Comparison of ENCODE assay signal across 18 cellular contexts in genomic region chr18:13390711-13391110, GRCh38.
"Had no signal": no experiment of that assay in that cellular context is flagged by ENCODE, and none has a peak within 500 bp of the region (broad histone marks: within the 10 kb centered on the region; RNA-seq: fewer than 3 reads in every experiment).

No MANE protein-coding gene starts in this region.

- H3K27ac ChIP-seq: brain microvascular endothelial cell, coronary artery, left ventricle myocardium inferior, thoracic aorta, upper lobe of left lung had no signal

- H3K9me3 ChIP-seq: left ventricle myocardium inferior, thoracic aorta, upper lobe of left lung had no signal

- ATAC-seq: activated CD4-positive, alpha-beta T cell treated with anti-CD3 and anti-CD28 coated beads for 36 hours; activated naive CD8-positive, alpha-beta T cell treated with anti-CD3 and anti-CD28 coated beads, Interleukin-2, amount 50 U/mL, for 24 hours; stimulated activated naive B cell treated with anti-CD40 and anti-IgM and Interleukin-4, amounts not matched to agents 10 μg/mL and 1 μg/mL and 100 μg/mL, for 72 hours; WTC11 had no signal

- H3K27me3 Mint-ChIP-seq: activated CD4-positive, alpha-beta T cell treated with anti-CD3 and anti-CD28 coated beads for 36 hours; activated naive CD8-positive, alpha-beta T cell treated with anti-CD3 and anti-CD28 coated beads, Interleukin-2, amount 50 U/mL, for 24 hours; central memory CD8-positive, alpha-beta T cell; stimulated activated naive B cell treated with anti-CD40 and anti-IgM and Interleukin-4, amounts not matched to agents 10 μg/mL and 1 μg/mL and 100 μg/mL, for 72 hours had no signal

- H3K27me3 ChIP-seq: brain microvascular endothelial cell, upper lobe of left lung had no signal

- H3K4me1 Mint-ChIP-seq: central memory CD8-positive, alpha-beta T cell; stimulated activated naive B cell treated with anti-CD40 and anti-IgM and Interleukin-4, amounts not matched to agents 10 μg/mL and 1 μg/mL and 100 μg/mL, for 72 hours; WTC11 had no signal

- H3K27ac Mint-ChIP-seq: activated CD4-positive, alpha-beta T cell treated with anti-CD3 and anti-CD28 coated beads for 36 hours; activated naive CD4-positive, alpha-beta T cell treated with anti-CD3 and anti-CD28 coated beads for 36 hours; activated naive CD8-positive, alpha-beta T cell treated with anti-CD3 and anti-CD28 coated beads, Interleukin-2, amount 50 U/mL, for 24 hours; nephron; T-helper 2 cell treated with Interferon-gamma antibody and Interleukin-4, amounts not matched to agents 5 μg/mL and 100 μg/mL, for 36 hours; WTC11 had no signal

- H3K9me3 Mint-ChIP-seq: activated naive CD4-positive, alpha-beta T cell treated with anti-CD3 and anti-CD28 coated beads for 36 hours; activated naive CD8-positive, alpha-beta T cell treated with anti-CD3 and anti-CD28 coated beads, Interleukin-2, amount 50 U/mL, for 24 hours; central memory CD8-positive, alpha-beta T cell; nephron; stimulated activated naive B cell treated with anti-CD40 and anti-IgM and Interleukin-4, amounts not matched to agents 10 μg/mL and 1 μg/mL and 100 μg/mL, for 72 hours; T-helper 2 cell treated with Interferon-gamma antibody and Interleukin-4, amounts not matched to agents 5 μg/mL and 100 μg/mL, for 36 hours; WTC11 had no signal

- H3K4me3 Mint-ChIP-seq: activated CD4-positive, alpha-beta T cell treated with anti-CD3 and anti-CD28 coated beads for 36 hours; activated naive CD4-positive, alpha-beta T cell treated with anti-CD3 and anti-CD28 coated beads for 36 hours; activated naive CD8-positive, alpha-beta T cell treated with anti-CD3 and anti-CD28 coated beads, Interleukin-2, amount 50 U/mL, for 24 hours; central memory CD8-positive, alpha-beta T cell; nephron; stimulated activated naive B cell treated with anti-CD40 and anti-IgM and Interleukin-4, amounts not matched to agents 10 μg/mL and 1 μg/mL and 100 μg/mL, for 72 hours; T-helper 2 cell treated with Interferon-gamma antibody and Interleukin-4, amounts not matched to agents 5 μg/mL and 100 μg/mL, for 36 hours; WTC11 had no signal

- H3K36me3 Mint-ChIP-seq: stimulated activated naive B cell treated with anti-CD40 and anti-IgM and Interleukin-4, amounts not matched to agents 10 μg/mL and 1 μg/mL and 100 μg/mL, for 72 hours; WTC11 had no signal

- DNase-seq: activated CD4-positive, alpha-beta T cell treated with anti-CD3 and anti-CD28 coated beads for 36 hours; activated CD4-positive, alpha-beta T cell treated with anti-CD3 and anti-CD28 coated beads, Interleukin-2, amount 50 U/mL, for 48 hours; activated naive CD4-positive, alpha-beta T cell treated with anti-CD3 and anti-CD28 coated beads for 36 hours; activated naive CD8-positive, alpha-beta T cell treated with anti-CD3 and anti-CD28 coated beads, Interleukin-2, amount 50 U/mL, for 24 hours; brain microvascular endothelial cell; foreskin melanocyte; glutamatergic neuron; left ventricle myocardium inferior; mammary epithelial cell; midbrain; stimulated activated naive B cell treated with anti-CD40 and anti-IgM and Interleukin-4, amounts not matched to agents 10 μg/mL and 1 μg/mL and 100 μg/mL, for 72 hours had no signal

- H3K4me3 ChIP-seq: coronary artery, left ventricle myocardium inferior, thoracic aorta, upper lobe of left lung had no signal

- H3K36me3 ChIP-seq: brain microvascular endothelial cell, left ventricle myocardium inferior, thoracic aorta, upper lobe of left lung had no signal
